26 cellular contexts compared by ENCODE assay signal in the genomic region with DNA sequence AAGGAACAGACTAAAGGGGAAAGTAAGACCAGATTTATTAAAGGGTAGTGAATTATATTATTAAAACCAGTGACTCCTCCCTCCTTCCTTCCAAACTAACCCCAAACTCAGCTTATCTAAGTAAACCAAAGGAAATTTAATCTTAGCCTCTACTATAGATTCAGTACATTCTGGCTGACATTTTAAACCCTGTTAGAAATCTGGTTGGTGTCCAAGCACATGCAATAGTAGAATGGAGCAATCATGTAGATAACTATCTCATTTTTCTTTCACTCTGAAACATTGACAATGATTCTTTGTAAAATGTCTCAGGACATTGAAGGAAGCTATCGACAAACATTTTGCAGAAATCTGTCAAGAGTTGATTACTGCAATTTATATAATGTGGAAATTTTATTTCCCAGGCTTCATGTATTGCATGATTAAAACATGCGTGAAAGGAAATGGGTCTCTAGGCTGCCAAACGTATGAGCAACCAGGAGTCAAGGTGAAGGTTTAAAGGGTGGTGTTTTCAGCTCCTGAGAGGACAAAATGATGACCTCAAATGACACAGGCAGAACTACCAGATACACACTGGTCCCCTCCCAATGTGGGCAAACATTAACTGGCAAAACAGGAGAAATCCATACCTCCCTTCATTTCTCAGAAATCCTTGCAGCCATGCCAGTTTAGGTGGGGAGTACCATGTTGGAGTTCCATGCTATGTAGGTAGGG. TPM values are rescaled to one million over a fixed set of nuclear protein-coding genes. Genes with fewer than 3 reads are reported as not detected.
DNase-seq lines count a peak whose midpoint lies in the region; ATAC-seq lines count a peak whose summit lies in the region.
"Had no signal": no experiment of that assay in that cellular context is flagged by ENCODE, and none has a peak within 500 bp of the region (broad histone marks: within the 10 kb centered on the region; RNA-seq: fewer than 3 reads in every experiment).

No MANE protein-coding gene starts in this region.

- ATAC-seq in activated CD4-positive, alpha-beta T cell treated with anti-CD3 and anti-CD28 coated beads for 36 hours, result peak; percentile 18
- ATAC-seq in left lobe of liver (peak; percentile 86), aorta (ENCODE audit: low FRiP score) (no peak)
- ATAC-seq: body of pancreas, heart left ventricle, psoas muscle, T-cell had no signal

- peaks cover 15% of the 10 kb centered on the region for H3K4me1 Mint-ChIP-seq in activated CD4-positive, alpha-beta T cell treated with anti-CD3 and anti-CD28 coated beads for 36 hours
- peaks cover 5% of the 10 kb centered on the region for H3K4me1 Mint-ChIP-seq in activated naive CD8-positive, alpha-beta T cell treated with anti-CD3 and anti-CD28 coated beads for 36 hours
- H3K4me1 Mint-ChIP-seq: memory B cell had no signal

- no peaks in the 10 kb centered on the region for H3K4me1 ChIP-seq in aorta (ENCODE audit: control insufficient read depth in 1 of 2, insufficient read depth in 2 of 2, low read length in 2 of 2)
- H3K4me1 ChIP-seq: BE2C, body of pancreas, psoas muscle had no signal

- WGBS in aorta, 2 donors, result 76 to 80% methylated on average over 3 of the region's 3 CpGs

- peaks cover 4% of the 10 kb centered on the region for H3K9me3 ChIP-seq in aorta (ENCODE audit: control insufficient read depth, low read length)
- H3K9me3 ChIP-seq: BE2C, body of pancreas, neutrophil, SJSA1 had no signal

- no peaks in the 10 kb centered on the region for H3K27me3 ChIP-seq in aorta (ENCODE audit: control insufficient read depth in 1 of 2, insufficient read depth in 2 of 2, low read length in 1 of 2)
- H3K27me3 ChIP-seq: BE2C, body of pancreas, neutrophil, SJSA1 had no signal

- intact Hi-C loops in activated CD4-positive, alpha-beta T cell treated with anti-CD3 and anti-CD28 coated beads for 36 hours (cut with DNase I, micrococcal nuclease), result loop anchor here (1.0 to 2.0 kb wide), 5 partner anchors 14 to 33 kb away; no protein-coding TSS in a partner anchor
- intact Hi-C loops in aorta (cut with DNase I), result no loop called here

- peak overlapping the region; percentile 91 for H3K27ac Mint-ChIP-seq in activated CD4-positive, alpha-beta T cell treated with anti-CD3 and anti-CD28 coated beads for 36 hours
- H3K27ac Mint-ChIP-seq in activated naive CD8-positive, alpha-beta T cell treated with anti-CD3 and anti-CD28 coated beads for 36 hours, result peak overlapping the region; percentile 74
- H3K27ac Mint-ChIP-seq: memory B cell, T-cell had no signal

- H3K27ac ChIP-seq in aorta (ENCODE audit: low read depth in 1 of 2, low read length in 2 of 2), result no peak overlapping the region
- H3K27ac ChIP-seq: body of pancreas, heart left ventricle, neutrophil, psoas muscle, SJSA1 had no signal

- CTCF ChIA-PET in activated CD4-positive, alpha-beta T cell treated with anti-CD3 and anti-CD28 coated beads for 36 hours (lab: Charles Lee), result interaction anchor here (0.6 to 1.4 kb wide), 6 partner anchors 12 to 183 kb away, joined by 3 to 8 read pairs (median 6); no protein-coding TSS in a partner anchor

- no peaks in the 10 kb centered on the region for H3K36me3 ChIP-seq in aorta (ENCODE audit: control insufficient read depth in 1 of 2, insufficient read depth in 2 of 2, low read length in 1 of 2)
- H3K36me3 ChIP-seq: BE2C, heart left ventricle, neutrophil, SJSA1 had no signal

- no peak overlapping the region for H3K4me3 Mint-ChIP-seq in activated CD4-positive, alpha-beta T cell treated with anti-CD3 and anti-CD28 coated beads for 36 hours
- H3K4me3 Mint-ChIP-seq in activated naive CD8-positive, alpha-beta T cell treated with anti-CD3 and anti-CD28 coated beads for 36 hours, result no peak overlapping the region
- H3K4me3 Mint-ChIP-seq: memory B cell, T-cell had no signal

- DNase-seq in activated CD4-positive, alpha-beta T cell treated with anti-CD3 and anti-CD28 coated beads for 36 hours, result no peak
- DNase-seq in activated CD4-positive, alpha-beta T cell treated with anti-CD3 and anti-CD28 coated beads, Interleukin-2, amount 50 U/mL, for 4 hours, result no peak
- peak; percentile 14 for DNase-seq in HuH-7 (ENCODE audit: low spot score)
- no peak for DNase-seq in activated naive CD8-positive, alpha-beta T cell treated with anti-CD3 and anti-CD28 coated beads for 36 hours
- no peak for DNase-seq in left lobe of liver (ENCODE audit: low spot score)
- no peak for DNase-seq in aorta
- DNase-seq in NAMALWA (ENCODE audit: low spot score), result no peak
- no peak for DNase-seq in HPDE6-E6E7 (ENCODE audit: extremely low spot score)
- DNase-seq: activated CD4-positive, alpha-beta T cell treated with anti-CD3 and anti-CD28 coated beads for 1 hour; BE2C; body of pancreas; cerebellar nuclear complex; DMS79; foreskin fibroblast; GF-D8; heart left ventricle; KBM-7; NCI-H1694; NCI-H526 treated with DMSO at 0.1 percent for 48 hours; psoas muscle; stimulated activated CD8-positive, alpha-beta memory T cell treated with anti-CD3 and anti-CD28 coated beads, Interleukin-4, amount 100 ng/mL, for 48 hours; T-cell had no signal

- H3K27me3 Mint-ChIP-seq in activated CD4-positive, alpha-beta T cell treated with anti-CD3 and anti-CD28 coated beads for 36 hours, result peaks cover 1% of the 10 kb centered on the region
- H3K27me3 Mint-ChIP-seq in activated naive CD8-positive, alpha-beta T cell treated with anti-CD3 and anti-CD28 coated beads for 36 hours, result peaks cover 5% of the 10 kb centered on the region
- H3K27me3 Mint-ChIP-seq: memory B cell, T-cell had no signal

- no peak overlapping the region for H3K4me3 ChIP-seq in aorta (ENCODE audit: low read length in 2 of 2)
- H3K4me3 ChIP-seq: body of pancreas, heart left ventricle, psoas muscle, SJSA1 had no signal

- POLR2A ChIA-PET in activated CD4-positive, alpha-beta T cell treated with anti-CD3 and anti-CD28 coated beads for 36 hours (lab: Charles Lee), result interaction anchor here (0.6 to 1.2 kb wide), 4 partner anchors 11 to 452 kb away, joined by 3 to 12 read pairs (median 4); no protein-coding TSS in a partner anchor

- H3K36me3 Mint-ChIP-seq in activated CD4-positive, alpha-beta T cell treated with anti-CD3 and anti-CD28 coated beads for 36 hours (ENCODE audit: low read depth), result no peaks in the 10 kb centered on the region
- no peaks in the 10 kb centered on the region for H3K36me3 Mint-ChIP-seq in activated naive CD8-positive, alpha-beta T cell treated with anti-CD3 and anti-CD28 coated beads for 36 hours
- H3K36me3 Mint-ChIP-seq: T-cell had no signal

- H3K9me3 Mint-ChIP-seq in activated CD4-positive, alpha-beta T cell treated with anti-CD3 and anti-CD28 coated beads for 36 hours (ENCODE audit: low read depth), result no peaks in the 10 kb centered on the region
- peaks cover 4% of the 10 kb centered on the region for H3K9me3 Mint-ChIP-seq in activated naive CD8-positive, alpha-beta T cell treated with anti-CD3 and anti-CD28 coated beads for 36 hours
- H3K9me3 Mint-ChIP-seq: memory B cell, T-cell had no signal

RNA-seq across cellular contexts. Expression of a gene that starts 58.2 kb away (rescaled TPM):
- total RNA-seq in activated CD4-positive, alpha-beta T cell treated with anti-CD3 and anti-CD28 coated beads for 36 hours, result 1 to 10 TPM; 3.2 to 4.4 TPM
- total RNA-seq in activated naive CD8-positive, alpha-beta T cell treated with anti-CD3 and anti-CD28 coated beads for 36 hours, result under 1 TPM; 0.16 to 0.22 TPM
- 56.5 TPM for total RNA-seq in left lobe of liver
- 10 to 100 TPM; 20.7 to 33.5 TPM for total RNA-seq in aorta
- 10 to 100 TPM in 1 of 2 donors, 1 to 10 TPM in 1; 1.8 to 25.4 TPM for polyA plus RNA-seq in aorta
- total RNA-seq: myocyte had no signal

Comparison
In these comparisons a context has a peak if more than half of its experiments do, and no peak if none do; other contexts are left out.
1. RNA of a gene that starts 58.2 kb away (total RNA-seq): 56.5 TPM in left lobe of liver (single experiment) and 20.7 to 33.5 TPM in aorta; 3.2 to 4.4 TPM in activated CD4-positive, alpha-beta T cell treated with anti-CD3 and anti-CD28 coated beads for 36 hours and 0.16 to 0.22 TPM in activated naive CD8-positive, alpha-beta T cell treated with anti-CD3 and anti-CD28 coated beads for 36 hours; every median in the first group is over 4 times any median in the second.
2. intact Hi-C loops: an anchor here in activated CD4-positive, alpha-beta T cell treated with anti-CD3 and anti-CD28 coated beads for 36 hours (1.0 to 2.0 kb wide); none called in aorta.